17 cellular contexts compared by ENCODE assay signal in genomic region chr2:186709529-186710455, GRCh38. TPM values are rescaled to one million over a fixed set of nuclear protein-coding genes. Genes with fewer than 3 reads are reported as not detected.
DNase-seq lines count a peak whose midpoint lies in the region; ATAC-seq and TF ChIP-seq lines count a peak whose summit lies in the region.
"Had no signal": no experiment of that assay in that cellular context is flagged by ENCODE, and none has a peak within 500 bp of the region (broad histone marks: within the 10 kb centered on the region; RNA-seq: fewer than 3 reads in every experiment).

No MANE protein-coding gene starts in this region.

- no peaks in the 10 kb centered on the region for H3K9me3 ChIP-seq in DOHH2 (ENCODE audit: control insufficient read depth, insufficient read depth, low read length)

- ATAC-seq in GM18868 (IDR thresholded peaks at IDR 0.05; ENCODE audit: unreplicated experiment) (peak; percentile 51), GM18861 (IDR thresholded peaks at IDR 0.05; ENCODE audit: unreplicated experiment) (no peak), HG03520 (IDR thresholded peaks at IDR 0.05; ENCODE audit: unreplicated experiment) (no peak)

- no peaks in the 10 kb centered on the region for H3K27me3 ChIP-seq in DOHH2 (ENCODE audit: control insufficient read depth, low read length)

- peak; percentile 69 to 89 for DNase-seq in NCI-H524 (lab: John Stamatoyannopoulos, UW)
- peak; percentile 66 for DNase-seq in cerebellum (ENCODE audit: low spot score)
- DNase-seq in DMS153 treated with DMSO at 0.1 percent for 48 hours (lab: John Stamatoyannopoulos, UW; ENCODE audit: unreplicated experiment): no peak
- DNase-seq: CD4-positive, alpha-beta T cell; DMS79; GDM1; H9; NCI-H1417 treated with DMSO at 0.1 percent for 48 hours; NCI-H2029 treated with DMSO at 0.1 percent for 48 hours; NCI-H226; NK-92 treated with Interleukin-12 subunit alpha and Interleukin-12 subunit beta, amount 100 ng/mL, for 24 hours had no signal

- H3K4me2 ChIP-seq in DOHH2 (ENCODE audit: low read length): peak overlapping the region; percentile 60

- peak overlapping the region; percentile 73 for H3K27ac ChIP-seq in DOHH2 (ENCODE audit: low read depth, low read length)
- H3K27ac ChIP-seq: HL-60 had no signal

- H3K4me3 ChIP-seq in DOHH2 (ENCODE audit: low read length): peak overlapping the region; percentile 32

- no peaks in the 10 kb centered on the region for H3K79me2 ChIP-seq in DOHH2 (ENCODE audit: control insufficient read depth, low read length)

- peaks cover 6% of the 10 kb centered on the region; the same call in 1 of the 2 replicates for H3F3A ChIP-seq in DOHH2 (ENCODE audit: control insufficient read depth, insufficient read depth)

- TF ChIP-seq CTCF in DOHH2 (IDR thresholded peaks at IDR 0.05; ENCODE audit: low read depth, low read length, poor library complexity, severe bottlenecking): no peak

- H4K20me1 ChIP-seq in DOHH2 (ENCODE audit: control insufficient read depth, insufficient read depth, low read depth, low read length): no peaks in the 10 kb centered on the region

- H3K36me3 ChIP-seq in DOHH2 (ENCODE audit: control insufficient read depth, low read length): no peaks in the 10 kb centered on the region

- no peaks in the 10 kb centered on the region for H3K9me2 ChIP-seq in DOHH2 (replicated peaks; ENCODE audit: control insufficient read depth, low read length)

- peaks cover 38% of the 10 kb centered on the region for H3K4me1 ChIP-seq in DOHH2 (ENCODE audit: control insufficient read depth, low read length)

RNA-seq across cellular contexts. Expression of gene FAM171B, which starts 15.9 kb away (rescaled TPM):
- total RNA-seq in cerebellum: 73.3 TPM
- total RNA-seq: OCI-LY7 had no signal
